ENCODE assay signal across 8 cellular contexts in genomic region chr3:41198950-41199865, GRCh38. TPM values are rescaled to one million over a fixed set of nuclear protein-coding genes. Genes with fewer than 3 reads are reported as not detected.
DNase-seq lines count a peak whose midpoint lies in the region; ATAC-seq and TF ChIP-seq lines count a peak whose summit lies in the region.

Gene CTNNB1, plus strand, starts transcription at chr3:41199505. Its CDS starts 24,564 bp downstream, at chr3:41224069.

- H3K14ac ChIP-seq in neuronal stem cell (ENCODE audit: low read length), result peak within 1 kb of the TSS; percentile 94

- peaks cover 36% of the 10 kb centered on the region for H3K4me1 Mint-ChIP-seq in GM23338

- H3K27ac ChIP-seq in GM23338 (ENCODE audit: low read depth) (peak within 1 kb of the TSS; percentile 98), SJCRH30 (peak within 1 kb of the TSS; percentile 93), neuronal stem cell (replicated peaks; ENCODE audit: low read length) (peak within 1 kb of the TSS; percentile 98)

- peak within 1 kb of the TSS; percentile 87 for H2BK120ac ChIP-seq in neuronal stem cell (ENCODE audit: low read depth, low read length)

- H2BK15ac ChIP-seq in neuronal stem cell (ENCODE audit: low read length), result peak within 1 kb of the TSS; percentile 98

- H2BK12ac ChIP-seq in neuronal stem cell (ENCODE audit: low read length), result peak within 1 kb of the TSS; percentile 22

- peak within 1 kb of the TSS; percentile 92 for H3K4me3 ChIP-seq in GM23338
- peak within 1 kb of the TSS; percentile 96 for H3K4me3 ChIP-seq in SJCRH30
- peak within 1 kb of the TSS; percentile 93 to 96 for H3K4me3 ChIP-seq in neuronal stem cell (ENCODE audit: low read length in 2 of 2)

- no CpG with 5 or more reads among the region's 112 CpGs for WGBS in neuronal stem cell (ENCODE audit: extremely low coverage in 2 of 2, insufficient read length in 2 of 2, insufficient replicate concordance in 1 of 2), 2 donors

- H3K79me1 ChIP-seq in neuronal stem cell (ENCODE audit: low read depth, low read length), result peaks cover 3% of the 10 kb centered on the region

- H3K36me3 ChIP-seq in GM23338 (ENCODE audit: insufficient read depth) (no peaks in the 10 kb centered on the region), SJCRH30 (0 out of 2 replicates have a peak, but pooled peaks cover 9% of the 10 kb centered on the region), neuronal stem cell (replicated peaks in 1 of 2; ENCODE audit: control insufficient read depth in 2 of 2, insufficient read depth in 2 of 2, low read length in 2 of 2) (no peaks in the 10 kb centered on the region)

- peak within 1 kb of the TSS; percentile 94 for H3K27ac Mint-ChIP-seq in GM23338

- H2AFZ ChIP-seq in GM23338 (peak within 1 kb of the TSS; percentile 57; the same call in 1 of the 2 replicates), neuronal stem cell (ENCODE audit: low read length) (peak within 1 kb of the TSS; percentile 98)

- peak; percentile 77 for ATAC-seq in GM23338

- peak within 1 kb of the TSS; percentile 99 for H4K91ac ChIP-seq in neuronal stem cell (ENCODE audit: low read depth, low read length, poor library complexity)

- no peaks in the 10 kb centered on the region for H3K9me2 ChIP-seq in GM23338 (ENCODE audit: insufficient read depth)

- peaks cover 9% of the 10 kb centered on the region; the same call in 1 of the 2 replicates for H3K27me3 ChIP-seq in GM23338 (ENCODE audit: insufficient read depth)
- H3K27me3 ChIP-seq in SJCRH30, result no peaks in the 10 kb centered on the region
- H3K27me3 ChIP-seq in neuronal stem cell (ENCODE audit: control insufficient read depth in 3 of 3, insufficient read depth in 3 of 3, low read depth in 1 of 3, low read length in 3 of 3), result no peaks in the 10 kb centered on the region

- H4K8ac ChIP-seq in neuronal stem cell (ENCODE audit: low read depth, low read length), result peak within 1 kb of the TSS; percentile 92

- H3K9me3 ChIP-seq in SJCRH30 (replicated peaks) (no peaks in the 10 kb centered on the region), neuronal stem cell (replicated peaks in 1 of 2; ENCODE audit: control insufficient read depth in 2 of 2, insufficient read depth in 1 of 2, low read depth in 1 of 2, low read length in 2 of 2) (no peaks in the 10 kb centered on the region)

- H2AK5ac ChIP-seq in neuronal stem cell (ENCODE audit: low read depth, low read length), result peak within 1 kb of the TSS; percentile 97

- H4K20me1 ChIP-seq in GM23338 (replicated peaks; ENCODE audit: insufficient read depth), result peaks cover 30% of the 10 kb centered on the region

- peaks cover 34% of the 10 kb centered on the region for H3K4me1 ChIP-seq in GM23338 (ENCODE audit: insufficient read depth)
- H3K4me1 ChIP-seq in SJCRH30, result peaks cover 2% of the 10 kb centered on the region
- H3K4me1 ChIP-seq in neuronal stem cell (ENCODE audit: control insufficient read depth in 2 of 2, insufficient read depth in 1 of 2, low read depth in 1 of 2, low read length in 2 of 2), result peaks cover 6 to 22% of the 10 kb centered on the region in 2 donors

- H2BK5ac ChIP-seq in neuronal stem cell (ENCODE audit: low read length), result peak within 1 kb of the TSS; percentile 100

- H3K4me2 ChIP-seq in GM23338 (peak within 1 kb of the TSS; percentile 84), neuronal stem cell (ENCODE audit: insufficient read depth, low read length, poor library complexity, severe bottlenecking) (peak within 1 kb of the TSS; percentile 89)

- H3K23ac ChIP-seq in neuronal stem cell (ENCODE audit: low read depth, low read length, poor library complexity), result peak within 1 kb of the TSS; percentile 100

- H3K9ac ChIP-seq in neuronal stem cell (ENCODE audit: low read depth, low read length, poor library complexity), result peak within 1 kb of the TSS; percentile 100

- H3F3A ChIP-seq in GM23338 (replicated peaks; ENCODE audit: low read depth), result no peaks in the 10 kb centered on the region

- TF ChIP-seq CTCF in GM23338 (conservative IDR thresholded peaks at IDR 0.05; ENCODE audit: low read depth in 2 of 2), result 0 out of 4 replicates have a peak, but pooled peaks of 1 of the 2 experiments have one; percentile 1
- TF ChIP-seq CTCF in subcutaneous adipose tissue (IDR thresholded peaks at IDR 0.05; ENCODE audit: low read depth), result no peak

- peaks cover 9% of the 10 kb centered on the region for H3K27me3 Mint-ChIP-seq in GM23338 (ENCODE audit: insufficient read depth, low read depth, poor library complexity)

- peak within 1 kb of the TSS; percentile 100 for H3K18ac ChIP-seq in neuronal stem cell (ENCODE audit: low read length)

- peak within 1 kb of the TSS; percentile 98 for H3K4me3 Mint-ChIP-seq in GM23338

- DNase-seq in ELF-1 (ENCODE audit: low read depth, low spot score), result peak; percentile 96
- peak; percentile 96 for DNase-seq in GM23338 (ENCODE audit: low spot score)
- peak; percentile 93 for DNase-seq in LHCN-M2 (ENCODE audit: low read depth)
- DNase-seq in SJCRH30, result peak; percentile 85
- peak; percentile 83 to 91 (median 87) for DNase-seq in activated naive CD4-positive, alpha-beta T cell (lab: John Stamatoyannopoulos, UW)
- DNase-seq in foreskin melanocyte, result peak; percentile 89
- peak; percentile 96 for DNase-seq in neuronal stem cell (ENCODE audit: low spot score)

- H3K36me3 Mint-ChIP-seq in GM23338 (ENCODE audit: low read depth), result peaks cover 10% of the 10 kb centered on the region; the same call in 2 of the 3 replicates

- H3K9me3 Mint-ChIP-seq in GM23338, result no peaks in the 10 kb centered on the region

- peak within 1 kb of the TSS; percentile 98 for H3K4ac ChIP-seq in neuronal stem cell (ENCODE audit: low read length)

- H3K79me2 ChIP-seq in GM23338 (replicated peaks; ENCODE audit: insufficient read depth), result peaks cover 43% of the 10 kb centered on the region

TF ChIP-seq in GM23338, 12 proteins besides CTCF, POLR2A, EP300 and RAD21 (continues in another document):
- TF ChIP-seq POLR2AphosphoS5 (IDR thresholded peaks at IDR 0.05; ENCODE audit: low read depth), result peak; percentile 97
- TF ChIP-seq JUNB (IDR thresholded peaks at IDR 0.05; ENCODE audit: unreplicated experiment), result no peak
- TF ChIP-seq NANOG (IDR thresholded peaks at IDR 0.05; ENCODE audit: borderline replicate concordance), result no peak
- TF ChIP-seq CREB1 (CRISPR knock-in tag; IDR thresholded peaks at IDR 0.05; ENCODE audit: low read depth), result peak; percentile 85
- peak; percentile 18 for TF ChIP-seq REST (IDR thresholded peaks at IDR 0.05; ENCODE audit: unreplicated experiment)
- no peak for TF ChIP-seq EZH2 (IDR thresholded peaks at IDR 0.05; ENCODE audit: low read depth, unreplicated experiment)
- no peak for TF ChIP-seq EZH2phosphoT487 (IDR thresholded peaks at IDR 0.05; ENCODE audit: unreplicated experiment)

RNA-seq across cellular contexts. Expression of gene CTNNB1, which starts in this region (rescaled TPM):
- total RNA-seq in GM23338 (2014; rRNA removed; shearing (Covaris generic)), result 558 and 566 TPM in 2 replicates
- 84.3 and 89.4 TPM in 2 replicates for polyA plus RNA-seq in GM23338 (2016; fragmentation: Nextera tagmentation; extraction: Ambion mirVana)
- total RNA-seq in LHCN-M2 (2014; rRNA removed), result 530 and 569 TPM in 2 replicates
- polyA plus RNA-seq in LHCN-M2 (2012), result 290 TPM
- 613 and 641 TPM in 2 replicates for total RNA-seq in SJCRH30 (2014; rRNA removed; shearing (Covaris generic))
- polyA plus RNA-seq in neuronal stem cell (2013, experiment 1 of 2), result 337 TPM
- 331 TPM for polyA plus RNA-seq in neuronal stem cell (2013, experiment 2 of 2)
- total RNA-seq in subcutaneous adipose tissue, result 100 to 1,000 TPM; 234 to 450 (median 389) TPM

Comparison
In these comparisons a context has a peak if more than half of its experiments do, and no peak if none do; other contexts are left out.
1. Peak in every context shown above with its lines: DNase-seq, ATAC-seq, H3K4me3 ChIP-seq and H3K27ac ChIP-seq.